27 cellular contexts compared by ENCODE assay signal in the genomic region with DNA sequence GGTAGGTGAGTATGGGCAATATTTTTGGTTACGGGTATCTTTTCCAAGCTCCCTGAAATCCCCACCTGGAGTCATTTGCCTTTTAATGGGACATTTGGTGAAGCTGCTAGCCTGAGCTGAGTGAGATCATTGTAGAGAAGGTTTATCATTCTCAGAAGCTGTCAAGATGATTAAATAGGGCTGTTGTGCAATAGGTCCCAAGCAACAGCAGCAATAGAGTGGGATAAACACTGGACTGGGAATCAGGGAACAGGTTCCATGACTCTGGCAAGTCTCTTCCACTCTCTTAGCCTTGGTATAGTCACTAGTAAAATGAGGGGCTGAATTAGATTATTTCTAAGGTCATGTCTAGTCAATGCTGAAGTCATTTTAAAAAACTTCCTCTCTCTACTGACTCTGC. TPM values are rescaled to one million over a fixed set of nuclear protein-coding genes. Genes with fewer than 3 reads are reported as not detected.
DNase-seq lines count a peak whose midpoint lies in the region; ATAC-seq and TF ChIP-seq lines count a peak whose summit lies in the region.
"Had no signal": no experiment of that assay in that cellular context is flagged by ENCODE, and none has a peak within 500 bp of the region (broad histone marks: within the 10 kb centered on the region; RNA-seq: fewer than 3 reads in every experiment).

No MANE protein-coding gene starts in this region.

- peak overlapping the region in 1 of 2 donors; percentile 38 for H3K27ac ChIP-seq in right atrium auricular region
- H3K27ac ChIP-seq in mammary epithelial cell (ENCODE audit: insufficient read depth, low read depth, low read length), result no peak overlapping the region
- H3K27ac ChIP-seq in right cardiac atrium (ENCODE audit: low read length), result no peak overlapping the region
- H3K27ac ChIP-seq: brain microvascular endothelial cell, colonic mucosa, parathyroid adenoma, tibial nerve had no signal

- H3K27me3 ChIP-seq in right atrium auricular region, result no peaks in the 10 kb centered on the region
- no peaks in the 10 kb centered on the region for H3K27me3 ChIP-seq in mammary epithelial cell (ENCODE audit: insufficient read depth, low read length)
- no peaks in the 10 kb centered on the region for H3K27me3 ChIP-seq in right cardiac atrium (ENCODE audit: control insufficient read depth, insufficient read depth)
- H3K27me3 ChIP-seq: brain microvascular endothelial cell, colonic mucosa, tibial nerve had no signal

- H2AFZ ChIP-seq in mammary epithelial cell (ENCODE audit: low read depth, low read length), result no peak overlapping the region
- H2AFZ ChIP-seq: GM23338, parathyroid adenoma had no signal

- DNase-seq in Right ventricle myocardium superior (no peak), right atrium auricular region (ENCODE audit: low spot score) (no peak), mammary epithelial cell (peak; percentile 18), right cardiac atrium (no peak), HCEC 1CT (no peak), mucosa of descending colon (no peak)
- no peak for DNase-seq in stimulated activated CD4-positive, alpha-beta T cell treated with anti-CD3 and anti-CD28 coated beads, Interleukin-15, amount 100 ng/mL, for 24 hours
- DNase-seq: activated CD4-positive, alpha-beta T cell treated with anti-CD3 and anti-CD28 coated beads for 36 hours; activated gamma-delta T cell treated with Interleukin-2 at 50 U/mL for 16 hours; activated T-cell treated with anti-CD3 and anti-CD28 coated beads, Interleukin-2, amount 50 U/mL, for 24 hours; brain microvascular endothelial cell; colonic mucosa; DMS79; effector memory CD8-positive, alpha-beta T cell; glutamatergic neuron; left colon; MV-4-11; NCI-H146; NCI-H510A treated with DMSO at 0.1 percent for 48 hours; stimulated activated CD8-positive, alpha-beta memory T cell treated with anti-CD3 and anti-CD28 coated beads, Interleukin-4, amount 100 ng/mL, for 48 hours; T-helper 2 cell had no signal

- CTCF ChIA-PET in mammary epithelial cell (lab: Charles Lee; ENCODE audit: low non-redundant PET), result no interaction called here

- no peak for TF ChIP-seq CTCF in right atrium auricular region (IDR thresholded peaks at IDR 0.05)
- no peak for TF ChIP-seq CTCF in mammary epithelial cell (conservative IDR thresholded peaks at IDR 0.05 in 1 of 2, IDR thresholded peaks at IDR 0.05 in 1 of 2; ENCODE audit: extremely low read depth in 1 of 2, insufficient read depth in 1 of 2, low read depth in 1 of 2, low read length in 2 of 2)
- no peak for TF ChIP-seq CTCF in mucosa of descending colon (IDR thresholded peaks at IDR 0.05)

- H3K4me2 ChIP-seq in mammary epithelial cell (ENCODE audit: insufficient read depth, low read depth, low read length), result no peak overlapping the region
- H3K4me2 ChIP-seq: GM23338 had no signal

- BruUV-seq in mammary epithelial cell (replicated peaks; lab: Mats Ljungman, UMichigan), result no TSS peak

- no peak overlapping the region for H3K9ac ChIP-seq in mammary epithelial cell (ENCODE audit: insufficient read depth, low read length)
- H3K9ac ChIP-seq: parathyroid adenoma had no signal

- 100% methylated on average over 1 of the region's 1 CpG for WGBS in mammary epithelial cell (ENCODE audit: low coverage, missing lambda C conversion rate)
- WGBS in right cardiac atrium, result 67% methylated on average over 1 of the region's 1 CpG

- H3K4me3 ChIP-seq in right atrium auricular region (no peak overlapping the region), mammary epithelial cell (replicated peaks in 1 of 3; ENCODE audit: insufficient read depth in 1 of 3, low read depth in 2 of 3, low read length in 3 of 3) (no peak overlapping the region), right cardiac atrium (ENCODE audit: low read length) (no peak overlapping the region), mucosa of descending colon (no peak overlapping the region)
- H3K4me3 ChIP-seq: colonic mucosa, GM23338, tibial nerve had no signal

- intact Hi-C loops in Right ventricle myocardium superior (cut with DNase I) (no loop called here), mammary epithelial cell (cut with micrococcal nuclease) (no loop called here), right cardiac atrium (cut with DNase I) (no loop called here), mucosa of descending colon (cut with DNase I, micrococcal nuclease) (no loop called here)

- H3K9me3 ChIP-seq in right atrium auricular region, result no peaks in the 10 kb centered on the region
- H3K9me3 ChIP-seq in mammary epithelial cell (replicated peaks; ENCODE audit: insufficient read depth, low read length), result no peaks in the 10 kb centered on the region
- no peaks in the 10 kb centered on the region for H3K9me3 ChIP-seq in right cardiac atrium (ENCODE audit: control insufficient read depth, low read length)
- H3K9me3 ChIP-seq in mucosa of descending colon, result no peaks in the 10 kb centered on the region
- H3K9me3 ChIP-seq: colonic mucosa, tibial nerve had no signal

- H3K36me3 ChIP-seq in right atrium auricular region, result no peaks in the 10 kb centered on the region
- no peaks in the 10 kb centered on the region for H3K36me3 ChIP-seq in mammary epithelial cell (ENCODE audit: insufficient read depth, low read length)
- H3K36me3 ChIP-seq in mucosa of descending colon (ENCODE audit: low read depth), result no peaks in the 10 kb centered on the region
- H3K36me3 ChIP-seq: brain microvascular endothelial cell, colonic mucosa, tibial nerve had no signal

- in situ Hi-C loops in mammary epithelial cell (cut with MboI; ENCODE audit: low sequenced_read_pairs in 2 of 2), result no loop called here

- no peaks in the 10 kb centered on the region for H4K20me1 ChIP-seq in mammary epithelial cell (ENCODE audit: insufficient read depth, low read length)

- ATAC-seq in Right ventricle myocardium superior (ENCODE audit: poor library complexity), result peak; percentile 73
- peak; percentile 78 to 90 for ATAC-seq in right cardiac atrium
- no peak for ATAC-seq in mucosa of descending colon
- no peak for ATAC-seq in GM18502 (IDR thresholded peaks at IDR 0.05; ENCODE audit: poor library complexity, unreplicated experiment)
- ATAC-seq: activated CD4-positive, alpha-beta T cell treated with anti-CD3 and anti-CD28 coated beads for 36 hours; effector memory CD8-positive, alpha-beta T cell; GM23338; left colon; natural killer cell treated with Interleukin-12 subunit alpha and Interleukin-12 subunit beta and Interleukin-15 and Interleukin-18, amount 100 ng/mL, for 72 hours; Panc1 had no signal

- dilution Hi-C loops in mammary epithelial cell (cut with HindIII; ENCODE audit: low sequenced_read_pairs), result loop anchor here (5.0 kb wide), 1 partner anchor 35 kb away; no protein-coding TSS in a partner anchor

- no peaks in the 10 kb centered on the region for H3K79me2 ChIP-seq in mammary epithelial cell (ENCODE audit: insufficient read depth, low read length)
- H3K79me2 ChIP-seq: parathyroid adenoma had no signal

- peaks cover 0 to 6% of the 10 kb centered on the region in 2 donors for H3K4me1 ChIP-seq in right atrium auricular region
- H3K4me1 ChIP-seq in mammary epithelial cell (ENCODE audit: insufficient read depth, low read length), result no peaks in the 10 kb centered on the region
- H3K4me1 ChIP-seq in right cardiac atrium (ENCODE audit: control insufficient read depth, insufficient read depth, low read length), result no peaks in the 10 kb centered on the region
- H3K4me1 ChIP-seq in mucosa of descending colon (ENCODE audit: low read depth), result no peaks in the 10 kb centered on the region
- H3K4me1 ChIP-seq: colonic mucosa, parathyroid adenoma had no signal

RNA-seq across cellular contexts. Expression of a gene that starts 30.3 kb away (rescaled TPM):
- total RNA-seq in Right ventricle myocardium superior, result 4.2 TPM
- 1 to 10 TPM; 1.8 to 2.9 TPM for total RNA-seq in right atrium auricular region
- under 1 TPM; 0.33 to 0.40 TPM for total RNA-seq in mammary epithelial cell
- polyA plus RNA-seq in mammary epithelial cell, result 0.25 TPM
- polyA minus RNA-seq in mammary epithelial cell, result not detected
- 1 to 10 TPM; 3.7 to 4.9 (median 4.4) TPM for total RNA-seq in right cardiac atrium
- polyA plus RNA-seq in right cardiac atrium, result 2.7 TPM
- total RNA-seq in mucosa of descending colon, result 1 to 10 TPM; 1.3 to 3.7 (median 2.2) TPM

Comparison
In these comparisons a context has a peak if more than half of its experiments do, and no peak if none do; other contexts are left out.
1. ATAC-seq: peak in Right ventricle myocardium superior (single experiment) and right cardiac atrium (2 of 2); none in mucosa of descending colon (single experiment) and GM18502 (single experiment).